Comparison of ENCODE assay signal across 24 cellular contexts in genomic region chr18:70169747-70170146, GRCh38.
"Had no signal": no experiment of that assay in that cellular context is flagged by ENCODE, and none has a peak within 500 bp of the region (broad histone marks: within the 10 kb centered on the region; RNA-seq: fewer than 3 reads in every experiment).

No MANE protein-coding gene starts in this region.

- H3K4me1 ChIP-seq: breast epithelium, gastroesophageal sphincter, testis, transverse colon had no signal

- H3K36me3 ChIP-seq: breast epithelium, neutrophil had no signal

- ATAC-seq: activated CD4-positive, alpha-beta T cell treated with anti-CD3 and anti-CD28 coated beads for 36 hours; activated CD8-positive, alpha-beta memory T cell treated with anti-CD3 and anti-CD28 coated beads, Interleukin-2, amount 10 ng/mL, durations not matched to agents 7 days and 5 days; activated CD8-positive, alpha-beta T cell treated with anti-CD3 and anti-CD28 coated beads, Interleukin-2, amount 10 ng/mL, durations not matched to agents 7 days and 5 days; activated naive CD4-positive, alpha-beta T cell treated with anti-CD3 and anti-CD28 coated beads, Interleukin-2, amount 50 U/mL, for 72 hours; gastroesophageal sphincter; left cardiac atrium had no signal

- H3K4me3 ChIP-seq: breast epithelium, gastroesophageal sphincter, testis, transverse colon had no signal

- DNase-seq: activated B cell treated with CpG ODN at 0.5 μM for 24 hours; activated CD4-positive, alpha-beta T cell treated with anti-CD3 and anti-CD28 coated beads for 36 hours; activated CD8-positive, alpha-beta memory T cell treated with anti-CD3 and anti-CD28 coated beads, Interleukin-2, amount 10 ng/mL, durations not matched to agents 7 days and 5 days; activated CD8-positive, alpha-beta T cell treated with anti-CD3 and anti-CD28 coated beads, Interleukin-2, amount 10 ng/mL, durations not matched to agents 7 days and 5 days; activated naive CD4-positive, alpha-beta T cell; activated T-cell treated with anti-CD3 and anti-CD28 coated beads, Interleukin-2, amount 50 U/mL, for 48 hours; central memory CD4-positive, alpha-beta T cell; head of caudate nucleus; hypothalamus; immature natural killer cell; left cardiac atrium; naive B cell; nephron progenitor cell; retina; stimulated activated CD4-positive, alpha-beta T cell treated with anti-CD3 and anti-CD28 coated beads, Interleukin-15, amount 100 ng/mL, for 24 hours; stimulated activated CD4-positive, alpha-beta T cell treated with anti-CD3 and anti-CD28 coated beads, Interleukin-2, amount 100 ng/mL, for 24 hours; stimulated activated naive CD4-positive, alpha-beta T cell treated with Interleukin-2 at 50 U/mL for 16 hours; T-helper 1 cell; testis; transverse colon had no signal

- H3K27me3 ChIP-seq: breast epithelium, gastroesophageal sphincter, neutrophil, testis, transverse colon had no signal

- H3K9me3 ChIP-seq: breast epithelium, gastroesophageal sphincter, neutrophil, testis, transverse colon had no signal

- H3K27ac ChIP-seq: breast epithelium, gastroesophageal sphincter, neutrophil, testis, transverse colon had no signal
